6 cellular contexts compared by ENCODE assay signal in the genomic region with DNA sequence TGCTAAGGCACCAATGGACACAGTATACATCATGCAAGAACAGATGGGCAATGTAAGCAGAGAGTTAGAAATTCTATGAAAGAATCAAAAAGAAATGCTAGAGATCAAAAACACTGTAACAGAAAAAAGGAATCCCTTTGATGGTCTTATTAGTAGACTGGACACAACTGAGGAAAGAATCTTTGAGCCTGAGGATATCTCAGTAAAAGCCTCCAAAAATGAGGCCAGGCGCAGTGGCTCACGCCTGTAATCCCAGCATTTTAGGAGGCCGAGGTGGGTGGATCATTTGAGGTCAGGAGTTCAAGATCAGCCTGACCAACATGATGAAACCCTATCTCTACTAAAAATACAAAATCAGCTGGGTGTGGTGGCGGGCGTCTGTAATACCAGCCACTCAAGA. TPM values are rescaled to one million over a fixed set of nuclear protein-coding genes. Genes with fewer than 3 reads are reported as not detected.
"Had no signal": no experiment of that assay in that cellular context is flagged by ENCODE, and none has a peak within 500 bp of the region (broad histone marks: within the 10 kb centered on the region; RNA-seq: fewer than 3 reads in every experiment).

No MANE protein-coding gene starts in this region.

RNA-seq across cellular contexts. Expression of a gene that starts 55.3 kb away (rescaled TPM):
- total RNA-seq: naive thymus-derived CD8-positive, alpha-beta T cell; natural killer cell treated with Interleukin-12 subunit alpha and Interleukin-12 subunit beta and Interleukin-15 and Interleukin-18, amount 100 ng/mL, for 72 hours; neural crest cell; renal cortical epithelial cell; transverse colon had no signal
- polyA plus RNA-seq: smooth muscle cell had no signal
